ENCODE assay signal across 9 cellular contexts in the genomic region with DNA sequence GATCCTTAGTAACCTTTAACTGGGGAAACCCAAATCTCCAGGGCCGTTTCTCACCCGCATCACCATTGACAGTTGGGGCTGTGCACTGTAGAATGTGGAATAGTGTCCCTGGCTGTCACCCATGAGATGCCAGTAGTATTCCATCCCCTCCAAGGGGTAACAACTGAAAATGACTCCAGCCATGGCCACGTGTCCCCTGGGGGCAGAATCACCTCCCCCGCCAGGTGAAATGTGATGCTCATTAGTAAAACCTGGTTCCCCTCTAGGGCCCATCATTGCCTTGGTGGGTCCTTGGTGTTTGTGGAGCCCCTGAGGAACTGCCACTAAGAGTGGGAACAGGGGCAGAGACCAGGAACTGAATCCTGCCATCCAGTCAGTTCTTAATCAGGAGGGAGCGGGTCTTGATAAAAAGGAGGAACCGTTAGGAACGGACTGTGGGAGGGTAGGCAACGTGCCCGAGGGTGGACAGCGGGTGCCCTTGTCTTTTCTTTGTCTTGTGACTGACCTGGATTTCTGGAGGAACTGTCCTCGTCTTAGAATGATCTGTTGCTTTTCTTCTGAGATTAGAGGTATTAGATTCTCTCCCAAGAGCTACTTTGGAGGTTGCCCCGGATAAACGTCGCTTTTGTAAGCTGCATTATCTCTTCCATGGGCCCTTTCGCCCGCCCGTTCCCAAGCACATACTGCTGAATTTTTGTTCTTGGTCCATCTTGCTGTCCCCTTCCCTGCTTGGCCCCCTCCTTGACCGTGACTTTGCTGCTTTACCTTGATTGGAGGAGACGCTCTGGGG. TPM values are rescaled to one million over a fixed set of nuclear protein-coding genes. Genes with fewer than 3 reads are reported as not detected.
A peak's percentile ranks its signal among the peaks of the same experiment; 100 is the strongest.
DNase-seq lines count a peak whose midpoint lies in the region; ATAC-seq and TF ChIP-seq lines count a peak whose summit lies in the region.
"Had no signal": no experiment of that assay in that cellular context is flagged by ENCODE, and none has a peak within 500 bp of the region (broad histone marks: within the 10 kb centered on the region; RNA-seq: fewer than 3 reads in every experiment).

No MANE protein-coding gene starts in this region.

- ATAC-seq in activated naive CD4-positive, alpha-beta T cell treated with anti-CD3 and anti-CD28 coated beads, Interleukin-2, amount 50 U/mL, for 72 hours, result no peak
- ATAC-seq in upper lobe of right lung, result no peak
- no peak for ATAC-seq in GM21576 (IDR thresholded peaks at IDR 0.05; ENCODE audit: unreplicated experiment)
- no peak for ATAC-seq in HG02870 (IDR thresholded peaks at IDR 0.05; ENCODE audit: unreplicated experiment)

- peak overlapping the region; percentile 85 for H2AK5ac ChIP-seq in mesenchymal stem cell (ENCODE audit: low read length, severe bottlenecking)

- no peaks in the 10 kb centered on the region for H3K9me3 Mint-ChIP-seq in activated naive CD4-positive, alpha-beta T cell treated with anti-CD3 and anti-CD28 coated beads, Interleukin-2, amount 50 U/mL, for 24 hours
- no peaks in the 10 kb centered on the region for H3K9me3 Mint-ChIP-seq in activated naive CD4-positive, alpha-beta T cell treated with anti-CD3 and anti-CD28 coated beads, Interleukin-2, amount 50 U/mL, for 72 hours

- peaks cover 6% of the 10 kb centered on the region for H3K79me1 ChIP-seq in mesenchymal stem cell (replicated peaks; ENCODE audit: low read length, poor library complexity, severe bottlenecking)

- peak overlapping the region; percentile 51 to 87 for H2BK12ac ChIP-seq in mesenchymal stem cell (ENCODE audit: low read length in 2 of 2)

- peak overlapping the region; percentile 98 for H3K9ac ChIP-seq in mesenchymal stem cell (ENCODE audit: low read length)
- H3K9ac ChIP-seq: parathyroid adenoma had no signal

- H4K91ac ChIP-seq in mesenchymal stem cell (ENCODE audit: low read length), result peak overlapping the region; percentile 98

- peak overlapping the region; percentile 21 to 85 for H3K4me3 ChIP-seq in mesenchymal stem cell (ENCODE audit: insufficient read depth in 1 of 2, low read depth in 1 of 2, low read length in 2 of 2)
- peak overlapping the region; percentile 30 for H3K4me3 ChIP-seq in upper lobe of right lung

- H3K23ac ChIP-seq in mesenchymal stem cell (ENCODE audit: low read length in 2 of 2), result peak overlapping the region in 1 of 2 experiments; percentile 46

- H3K36me3 Mint-ChIP-seq in activated naive CD4-positive, alpha-beta T cell treated with anti-CD3 and anti-CD28 coated beads, Interleukin-2, amount 50 U/mL, for 24 hours, result peaks cover 2% of the 10 kb centered on the region
- peaks cover 9 to 18% of the 10 kb centered on the region in 2 donors for H3K36me3 Mint-ChIP-seq in activated naive CD4-positive, alpha-beta T cell treated with anti-CD3 and anti-CD28 coated beads, Interleukin-2, amount 50 U/mL, for 72 hours

- peak overlapping the region; percentile 80 for H3K27ac Mint-ChIP-seq in activated naive CD4-positive, alpha-beta T cell treated with anti-CD3 and anti-CD28 coated beads, Interleukin-2, amount 50 U/mL, for 24 hours
- H3K27ac Mint-ChIP-seq in activated naive CD4-positive, alpha-beta T cell treated with anti-CD3 and anti-CD28 coated beads, Interleukin-2, amount 50 U/mL, for 72 hours, result peak overlapping the region in 1 of 2 donors; percentile 88

- no peak for DNase-seq in activated naive CD4-positive, alpha-beta T cell treated with anti-CD3 and anti-CD28 coated beads, Interleukin-2, amount 50 U/mL, for 72 hours (ENCODE audit: low spot score in 2 of 2)
- peak; percentile 11 for DNase-seq in astrocyte of the hippocampus (ENCODE audit: low read depth, low spot score)
- no peak for DNase-seq in mesenchymal stem cell
- DNase-seq in upper lobe of right lung, result no peak
- no peak for DNase-seq in DMS 273 treated with DMSO at 0.1 percent for 48 hours (lab: John Stamatoyannopoulos, UW)

- H3K4ac ChIP-seq in mesenchymal stem cell (ENCODE audit: low read depth in 1 of 2, low read length in 2 of 2), result peak overlapping the region; percentile 93 to 99

- H2BK120ac ChIP-seq in mesenchymal stem cell (ENCODE audit: low read depth, low read length), result peak overlapping the region; percentile 97

- peak overlapping the region; percentile 89 for H3K27ac ChIP-seq in mesenchymal stem cell (ENCODE audit: low read length, poor library complexity, severe bottlenecking)
- peak overlapping the region; percentile 49 for H3K27ac ChIP-seq in upper lobe of right lung
- H3K27ac ChIP-seq: parathyroid adenoma had no signal

- H2BK5ac ChIP-seq in mesenchymal stem cell (ENCODE audit: low read depth, low read length, poor library complexity, severe bottlenecking), result peak overlapping the region; percentile 79

- H3K4me2 ChIP-seq in mesenchymal stem cell (ENCODE audit: low read length, poor library complexity, severe bottlenecking), result peak overlapping the region; percentile 67

- peak overlapping the region in 1 of 2 experiments; percentile 95 for H3K14ac ChIP-seq in mesenchymal stem cell (ENCODE audit: low read length in 2 of 2)

- H3K4me1 ChIP-seq in mesenchymal stem cell (ENCODE audit: control insufficient read depth, insufficient read depth, low read depth, low read length), result peaks cover 33% of the 10 kb centered on the region
- H3K4me1 ChIP-seq in upper lobe of right lung, result peaks cover 62% of the 10 kb centered on the region

- no peaks in the 10 kb centered on the region for H3K27me3 Mint-ChIP-seq in activated naive CD4-positive, alpha-beta T cell treated with anti-CD3 and anti-CD28 coated beads, Interleukin-2, amount 50 U/mL, for 24 hours

- H3K4me3 Mint-ChIP-seq in activated naive CD4-positive, alpha-beta T cell treated with anti-CD3 and anti-CD28 coated beads, Interleukin-2, amount 50 U/mL, for 24 hours, result peak overlapping the region; percentile 78

- peak overlapping the region; percentile 89 for H4K8ac ChIP-seq in mesenchymal stem cell (ENCODE audit: low read length)

- H2BK15ac ChIP-seq in mesenchymal stem cell (ENCODE audit: low read depth, poor library complexity, severe bottlenecking), result peak overlapping the region; percentile 95

- WGBS in mesenchymal stem cell, result 73% methylated on average over 19 of the region's 19 CpGs

- H3K9me3 ChIP-seq in mesenchymal stem cell (ENCODE audit: control insufficient read depth, low read length), result no peaks in the 10 kb centered on the region
- H3K9me3 ChIP-seq in upper lobe of right lung, result no peaks in the 10 kb centered on the region

- TF ChIP-seq CTCF in upper lobe of right lung (IDR thresholded peaks at IDR 0.05), result no peak

- intact Hi-C loops in upper lobe of right lung (cut with DNase I), result no loop called here

- H3K36me3 ChIP-seq in mesenchymal stem cell (ENCODE audit: control insufficient read depth in 1 of 2, insufficient read depth in 2 of 2, low read depth in 1 of 2, low read length in 2 of 2) (peaks cover 7 to 10% of the 10 kb centered on the region in 2 experiments), upper lobe of right lung (no peaks in the 10 kb centered on the region)

- H3K27me3 ChIP-seq in mesenchymal stem cell (ENCODE audit: control insufficient read depth in 1 of 2, insufficient read depth in 1 of 2, low read length in 2 of 2), result no peaks in the 10 kb centered on the region
- no peaks in the 10 kb centered on the region for H3K27me3 ChIP-seq in upper lobe of right lung

- H2AFZ ChIP-seq in mesenchymal stem cell (ENCODE audit: low read depth, low read length), result no peak overlapping the region
- H2AFZ ChIP-seq: parathyroid adenoma had no signal

- peak overlapping the region; percentile 91 to 95 for H3K18ac ChIP-seq in mesenchymal stem cell (ENCODE audit: low read depth in 1 of 2, low read length in 2 of 2)

- peaks cover 63% of the 10 kb centered on the region for H3K4me1 Mint-ChIP-seq in activated naive CD4-positive, alpha-beta T cell treated with anti-CD3 and anti-CD28 coated beads, Interleukin-2, amount 50 U/mL, for 24 hours

RNA-seq across cellular contexts. Expression of gene MYO9B, which starts 3.5 kb away (rescaled TPM):
- 100 to 1,000 TPM; 112 to 142 TPM for total RNA-seq in activated naive CD4-positive, alpha-beta T cell treated with anti-CD3 and anti-CD28 coated beads, Interleukin-2, amount 50 U/mL, for 72 hours
- 49.4 TPM for polyA plus RNA-seq in mesenchymal stem cell (2013, experiment 1 of 2)
- polyA plus RNA-seq in mesenchymal stem cell (2013, experiment 2 of 2), result 51.6 TPM
- total RNA-seq in upper lobe of right lung, result 137 TPM

RNA-seq across cellular contexts. Expression of gene HAUS8, which starts 3.9 kb away (rescaled TPM):
- total RNA-seq in activated naive CD4-positive, alpha-beta T cell treated with anti-CD3 and anti-CD28 coated beads, Interleukin-2, amount 50 U/mL, for 72 hours, result 10 to 100 TPM; 31.6 to 57.1 TPM
- polyA plus RNA-seq in mesenchymal stem cell (2013, experiment 1 of 2), result 5.1 TPM
- polyA plus RNA-seq in mesenchymal stem cell (2013, experiment 2 of 2), result 6.6 TPM
- 8.1 TPM for total RNA-seq in upper lobe of right lung

RNA-seq across cellular contexts. Expression of gene CPAMD8, which starts 52.5 kb away (rescaled TPM):
- under 1 TPM; 0.19 to 0.75 TPM for total RNA-seq in activated naive CD4-positive, alpha-beta T cell treated with anti-CD3 and anti-CD28 coated beads, Interleukin-2, amount 50 U/mL, for 72 hours
- 3.7 TPM for polyA plus RNA-seq in mesenchymal stem cell (2013, experiment 1 of 2)
- polyA plus RNA-seq in mesenchymal stem cell (2013, experiment 2 of 2), result 3.3 TPM
- total RNA-seq in upper lobe of right lung, result 50.9 TPM

Comparison
In these comparisons a context has a peak if more than half of its experiments do, and no peak if none do; other contexts are left out.
1. RNA of gene CPAMD8, which starts 52.5 kb away (total RNA-seq): 50.9 TPM in upper lobe of right lung (single experiment); 0.19 to 0.75 TPM in activated naive CD4-positive, alpha-beta T cell treated with anti-CD3 and anti-CD28 coated beads, Interleukin-2, amount 50 U/mL, for 72 hours; every median in the first group is over 10 times any median in the second.